Comparison of ENCODE assay signal across 21 cellular contexts in the genomic region with DNA sequence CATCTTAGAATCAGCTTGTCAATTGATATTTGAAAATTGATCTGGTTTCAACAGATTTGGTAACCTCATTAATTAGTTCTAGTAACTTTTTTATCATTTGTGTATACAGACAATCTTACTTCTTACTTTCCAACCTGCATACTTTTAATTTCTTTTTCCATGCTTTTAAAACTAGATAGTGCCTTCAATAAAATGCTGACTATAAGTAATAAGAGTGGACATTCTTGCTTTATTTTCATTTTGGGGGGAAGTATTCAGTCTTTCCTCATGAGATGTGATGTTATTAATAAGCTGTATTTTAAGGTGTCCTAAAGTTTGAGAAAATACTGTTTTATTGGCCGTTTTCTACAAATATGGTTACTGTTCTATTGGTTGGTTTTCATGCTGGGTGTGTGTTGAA.
DNase-seq lines count a peak whose midpoint lies in the region; ATAC-seq, FAIRE-seq and TF ChIP-seq lines count a peak whose summit lies in the region.
"Had no signal": no experiment of that assay in that cellular context is flagged by ENCODE, and none has a peak within 500 bp of the region (broad histone marks: within the 10 kb centered on the region; RNA-seq: fewer than 3 reads in every experiment).

No MANE protein-coding gene starts in this region.

- H3K4me2 ChIP-seq in A549: no peak overlapping the region
- H3K4me2 ChIP-seq: BLaER1 treated with 17β-estradiol and CSF1 and Interleukin-3, amounts not matched to agents 10 nM and 100 nM had no signal

- H3K27me3 ChIP-seq in small intestine (ENCODE audit: control insufficient read depth in 2 of 2, insufficient read depth in 2 of 2, low read length in 2 of 2): no peaks in the 10 kb centered on the region
- H3K27me3 ChIP-seq: BLaER1 treated with 17β-estradiol and CSF1 and Interleukin-3, amounts not matched to agents 10 nM and 100 nM had no signal

- peaks cover 2% of the 10 kb centered on the region for H3K9me3 Mint-ChIP-seq in activated naive CD8-positive, alpha-beta T cell treated with anti-CD3 and anti-CD28 coated beads for 36 hours

- TF ChIP-seq CTCF in A549 (IDR thresholded peaks at IDR 0.05): no peak

- TF ChIP-seq RAD21 in A549 (conservative IDR thresholded peaks at IDR 0.05 in 1 of 2, IDR thresholded peaks at IDR 0.05 in 1 of 2): no peak

- no peaks in the 10 kb centered on the region for H3K27me3 Mint-ChIP-seq in T-helper 17 cell
- H3K27me3 Mint-ChIP-seq in activated naive CD8-positive, alpha-beta T cell treated with anti-CD3 and anti-CD28 coated beads for 36 hours: no peaks in the 10 kb centered on the region
- H3K27me3 Mint-ChIP-seq: B cell; CD4-positive, alpha-beta T cell had no signal

- no peaks in the 10 kb centered on the region for H3K36me3 Mint-ChIP-seq in T-helper 17 cell (ENCODE audit: low read depth)
- no peaks in the 10 kb centered on the region for H3K36me3 Mint-ChIP-seq in activated naive CD8-positive, alpha-beta T cell treated with anti-CD3 and anti-CD28 coated beads for 36 hours
- H3K36me3 Mint-ChIP-seq: CD8-positive, alpha-beta T cell had no signal

- WGBS in A549 (ENCODE audit: missing lambda C conversion rate): 11% methylated on average over 1 of the region's 1 CpG
- 69 to 83% (median 73%) methylated on average over 1 of the region's 1 CpG for whole genome bisulfite sequencing in small intestine, 3 donors

- no peak for ATAC-seq in A549
- ATAC-seq in T-helper 17 cell: no peak
- ATAC-seq: CD8-positive, alpha-beta T cell had no signal

- no peak overlapping the region for H3K4me3 ChIP-seq in A549
- no peak overlapping the region for H3K4me3 ChIP-seq in small intestine (ENCODE audit: low read depth in 1 of 2, low read length in 2 of 2)
- H3K4me3 ChIP-seq: BLaER1 treated with 17β-estradiol and CSF1 and Interleukin-3, amounts not matched to agents 10 nM and 100 nM had no signal

- POLR2A ChIA-PET in A549 (lab: Yijun Ruan, JAX): no interaction called here

- no peaks in the 10 kb centered on the region for H3K36me3 ChIP-seq in small intestine (ENCODE audit: control insufficient read depth in 2 of 2, insufficient read depth in 2 of 2, low read length in 2 of 2)
- H3K36me3 ChIP-seq: BLaER1 treated with 17β-estradiol and CSF1 and Interleukin-3, amounts not matched to agents 10 nM and 100 nM had no signal

- DNase-seq in A549 (ENCODE audit: low read depth in 1 of 2, low spot score in 1 of 2): no peak
- no peak for DNase-seq in GM19239 (ENCODE audit: insufficient read length, low spot score)
- DNase-seq in T-helper 17 cell: no peak
- DNase-seq in small intestine: no peak
- no peak for DNase-seq in activated naive CD8-positive, alpha-beta T cell treated with anti-CD3 and anti-CD28 coated beads for 36 hours
- DNase-seq in H54 (ENCODE audit: insufficient read length, low spot score): no peak
- DNase-seq in GM12891 (ENCODE audit: insufficient read length, low spot score): no peak
- DNase-seq: 8988T; AML-193; Caco-2; Calu3; CD4-positive, alpha-beta T cell; CD8-positive, alpha-beta T cell; DMS79 treated with DMSO at 0.1 percent for 48 hours; GF-D8 had no signal

- CTCF ChIA-PET in A549 (lab: Yijun Ruan, JAX): interaction anchor here (0.6 kb wide), 1 partner anchor 182 kb away, joined by 4 read pairs; no protein-coding TSS in a partner anchor

- TF ChIP-seq POLR2A in A549 (IDR thresholded peaks at IDR 0.05; ENCODE audit: low read length): no peak
- no peak for TF ChIP-seq POLR2A in H54 (IDR thresholded peaks at IDR 0.05; ENCODE audit: low read depth, low read length)
- no peak for TF ChIP-seq POLR2A in GM12891 (IDR thresholded peaks at IDR 0.05; ENCODE audit: low read depth, low read length)

- peak overlapping the region; percentile 17 for H3K27ac Mint-ChIP-seq in T-helper 17 cell
- no peak overlapping the region for H3K27ac Mint-ChIP-seq in activated naive CD8-positive, alpha-beta T cell treated with anti-CD3 and anti-CD28 coated beads for 36 hours
- H3K27ac Mint-ChIP-seq: B cell; CD4-positive, alpha-beta T cell; CD8-positive, alpha-beta T cell had no signal

- no peak overlapping the region for H3K4me3 Mint-ChIP-seq in T-helper 17 cell
- no peak overlapping the region for H3K4me3 Mint-ChIP-seq in activated naive CD8-positive, alpha-beta T cell treated with anti-CD3 and anti-CD28 coated beads for 36 hours
- H3K4me3 Mint-ChIP-seq: B cell; CD4-positive, alpha-beta T cell; CD8-positive, alpha-beta T cell had no signal

- no peaks in the 10 kb centered on the region for H3K4me1 ChIP-seq in A549
- no peaks in the 10 kb centered on the region for H3K4me1 ChIP-seq in small intestine (ENCODE audit: control insufficient read depth in 2 of 2, insufficient read depth in 1 of 2, low read depth in 1 of 2, low read length in 1 of 2)
- H3K4me1 ChIP-seq: Caco-2 had no signal

- H3K27ac ChIP-seq in A549: no peak overlapping the region
- H3K27ac ChIP-seq in small intestine (ENCODE audit: low read depth in 1 of 2, low read length in 1 of 2): no peak overlapping the region
- H3K27ac ChIP-seq: BLaER1 treated with 17β-estradiol and CSF1 and Interleukin-3, amounts not matched to agents 10 nM and 100 nM; C4-2B had no signal

- FAIRE-seq in A549 (lab: Jason Lieb, UNC): no peak
- FAIRE-seq in GM19239 (lab: Jason Lieb, UNC): peak; percentile 37
- peak; percentile 26 for FAIRE-seq in small intestine (lab: Jason Lieb, UNC)
- FAIRE-seq in H54 (lab: Jason Lieb, UNC): no peak
- FAIRE-seq in GM12891 (lab: Jason Lieb, UNC): no peak
- FAIRE-seq: D721Med, GM12892, GM18507 had no signal

- H3K4me1 Mint-ChIP-seq in T-helper 17 cell: peaks cover 6% of the 10 kb centered on the region
- H3K4me1 Mint-ChIP-seq in activated naive CD8-positive, alpha-beta T cell treated with anti-CD3 and anti-CD28 coated beads for 36 hours: no peaks in the 10 kb centered on the region
- H3K4me1 Mint-ChIP-seq: B cell had no signal

- H3K9me3 ChIP-seq in A549 (no peaks in the 10 kb centered on the region), T-helper 17 cell (ENCODE audit: control insufficient read depth, low read length, poor library complexity, severe bottlenecking) (no peaks in the 10 kb centered on the region), small intestine (ENCODE audit: control insufficient read depth, low read depth) (no peaks in the 10 kb centered on the region)
- H3K9me3 ChIP-seq: BLaER1 treated with 17β-estradiol and CSF1 and Interleukin-3, amounts not matched to agents 10 nM and 100 nM; Caco-2 had no signal

- no peak for TF ChIP-seq EP300 in A549 (IDR thresholded peaks at IDR 0.05)

TF ChIP-seq in A549, 52 proteins besides CTCF, POLR2A, EP300 and RAD21:
- TF ChIP-seq RCOR1 (IDR thresholded peaks at IDR 0.05; ENCODE audit: low read depth, low read length) (no peak), MAFK (IDR thresholded peaks at IDR 0.05; ENCODE audit: partially characterized antibody) (peak; percentile 35)

TF ChIP-seq in GM12891, 5 proteins besides CTCF, POLR2A, EP300 and RAD21:
- TF ChIP-seq PAX5 (IDR thresholded peaks at IDR 0.05; ENCODE audit: insufficient read depth, low read length, severe bottlenecking) (no peak), TAF1 (IDR thresholded peaks at IDR 0.05; ENCODE audit: low read depth, low read length) (no peak), POLR2AphosphoS5 (IDR thresholded peaks at IDR 0.05; ENCODE audit: low read depth, low read length) (no peak), SPI1 (IDR thresholded peaks at IDR 0.05; ENCODE audit: low read depth, low read length) (no peak), POU2F2 (IDR thresholded peaks at IDR 0.05; ENCODE audit: low read depth, low read length) (no peak)
